Comparison of ENCODE assay signal across 30 cellular contexts in the genomic region with DNA sequence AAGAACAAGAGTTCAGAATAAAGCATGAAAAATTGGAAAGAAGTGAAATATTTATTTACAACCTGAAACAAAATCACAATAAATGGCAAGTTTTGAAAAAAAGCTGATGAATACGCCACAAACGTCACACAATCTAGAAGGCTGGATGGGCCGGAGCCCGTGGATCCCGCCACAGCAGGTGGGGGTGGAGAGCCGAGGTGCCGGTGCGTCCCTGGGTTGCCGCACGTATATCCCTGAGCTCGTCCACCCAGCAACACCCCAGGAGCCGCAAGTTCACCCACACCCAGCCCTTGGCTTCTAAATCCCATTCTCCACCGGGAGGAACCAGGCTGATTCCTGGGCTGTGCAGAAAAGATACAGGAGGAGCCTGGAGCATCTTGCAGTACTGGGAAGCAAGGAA. TPM values are rescaled to one million over a fixed set of nuclear protein-coding genes. Genes with fewer than 3 reads are reported as not detected.
"Had no signal": no experiment of that assay in that cellular context is flagged by ENCODE, and none has a peak within 500 bp of the region (broad histone marks: within the 10 kb centered on the region; RNA-seq: fewer than 3 reads in every experiment).

No MANE protein-coding gene starts in this region.

- H3K9me3 ChIP-seq: ascending aorta, body of pancreas, MG63, SJSA1 had no signal

- H3K4me1 ChIP-seq: ascending aorta, body of pancreas, SJSA1 had no signal

- H3K4me3 Mint-ChIP-seq: activated naive CD4-positive, alpha-beta T cell treated with anti-CD3 and anti-CD28 coated beads for 36 hours; activated T-cell treated with anti-CD3 and anti-CD28 coated beads, Interleukin-2, amount 50 U/mL, for 4 hours; IgD-negative memory B cell; WTC11 had no signal

- H3K9ac ChIP-seq: KMS-11 had no signal

- H3K27ac ChIP-seq: ascending aorta, body of pancreas, KMS-11, Peyer's patch, SJSA1 had no signal

- H3K36me3 ChIP-seq: ascending aorta, MG63, Peyer's patch, SJSA1 had no signal

- H3K27ac Mint-ChIP-seq: activated naive CD4-positive, alpha-beta T cell treated with anti-CD3 and anti-CD28 coated beads for 36 hours; IgD-negative memory B cell; WTC11 had no signal

- H3K4me2 ChIP-seq: KMS-11 had no signal

- H3K4me1 Mint-ChIP-seq: WTC11 had no signal

- H3K27me3 Mint-ChIP-seq: IgD-negative memory B cell had no signal

- H3K27me3 ChIP-seq: ascending aorta, body of pancreas, MG63, Peyer's patch, SJSA1 had no signal

- H3K4me3 ChIP-seq: ascending aorta, body of pancreas, MG63, Peyer's patch, SJSA1 had no signal

- ATAC-seq: activated T-cell treated with anti-CD3 and anti-CD28 coated beads, Interleukin-2, amount 50 U/mL, for 4 hours; body of pancreas; SK-N-SH treated with all-trans-retinoic acid at 6 μM for 48 hours; WTC11 had no signal

- DNase-seq: activated CD4-positive, alpha-beta T cell treated with anti-CD3 and anti-CD28 coated beads for 1 hour; activated CD4-positive, alpha-beta T cell treated with anti-CD3 and anti-CD28 coated beads, Interleukin-2, amount 50 U/mL, for 4 hours; activated CD8-positive, alpha-beta memory T cell treated with anti-CD3 and anti-CD28 coated beads for 24 hours; activated gamma-delta T cell; activated naive CD4-positive, alpha-beta T cell treated with anti-CD3 and anti-CD28 coated beads for 36 hours; activated T-cell treated with anti-CD3 and anti-CD28 coated beads, Interleukin-2, amount 50 U/mL, for 4 hours; amniotic stem cell; body of pancreas; central memory CD4-positive, alpha-beta T cell; MG63; MV-4-11; NCI-H1092 treated with DMSO at 0.1 percent for 48 hours; NCI-H1417 treated with DMSO at 0.1 percent for 48 hours; NCI-H1694 treated with DMSO at 0.1 percent for 48 hours; NCI-H2029 treated with DMSO at 0.1 percent for 48 hours; NCI-H510A treated with DMSO at 0.1 percent for 48 hours; NCI-H69; NK-92 treated with Interleukin-12 subunit alpha and Interleukin-12 subunit beta, amount 100 ng/mL, for 24 hours; OCI-M1; Peyer's patch; SHP77; SW 1271 had no signal

RNA-seq across cellular contexts. Expression of a gene that starts 25.6 kb away (rescaled TPM):
- total RNA-seq: activated naive CD4-positive, alpha-beta T cell treated with anti-CD3 and anti-CD28 coated beads for 36 hours; activated T-cell treated with anti-CD3 and anti-CD28 coated beads, Interleukin-2, amount 50 U/mL, for 4 hours; ascending aorta; bronchial epithelial cell; chondrocyte; SJSA1 had no signal
- polyA plus RNA-seq: IgD-negative memory B cell had no signal

RNA-seq across cellular contexts. Expression of a gene that starts 58.3 kb away (rescaled TPM):
- total RNA-seq: ascending aorta, body of pancreas, bronchial epithelial cell, chondrocyte, SJSA1 had no signal
